8 cellular contexts compared by ENCODE assay signal in genomic region chr3:69739204-69740102, GRCh38. TPM values are rescaled to one million over a fixed set of nuclear protein-coding genes. Genes with fewer than 3 reads are reported as not detected.
DNase-seq lines count a peak whose midpoint lies in the region; ATAC-seq and TF ChIP-seq lines count a peak whose summit lies in the region.

Gene MITF (plus strand): TSS chr3:69739464. CDS start chr3:69739598, 134 bp downstream.

- H3K36me3 Mint-ChIP-seq in activated T-cell treated with anti-CD3 and anti-CD28 coated beads, Interleukin-2, amount 50 U/mL, for 72 hours (ENCODE audit: insufficient read depth in 2 of 2) = no peaks in the 10 kb centered on the region
- H3K36me3 Mint-ChIP-seq in neural crest cell (ENCODE audit: low read depth) = no peaks in the 10 kb centered on the region

- peaks cover 68% of the 10 kb centered on the region for H3K27me3 Mint-ChIP-seq in activated T-cell treated with anti-CD3 and anti-CD28 coated beads, Interleukin-2, amount 50 U/mL, for 72 hours (ENCODE audit: low read depth)
- peaks cover 93% of the 10 kb centered on the region for H3K27me3 Mint-ChIP-seq in neural crest cell (ENCODE audit: low read depth)

- H3K4me3 Mint-ChIP-seq in activated T-cell treated with anti-CD3 and anti-CD28 coated beads, Interleukin-2, amount 50 U/mL, for 72 hours = peak within 1 kb of the TSS; percentile 60 to 81
- peak within 1 kb of the TSS; percentile 89 for H3K4me3 Mint-ChIP-seq in neural crest cell

- no peak within 1 kb of the TSS for H3K27ac Mint-ChIP-seq in activated T-cell treated with anti-CD3 and anti-CD28 coated beads, Interleukin-2, amount 50 U/mL, for 72 hours
- no peak within 1 kb of the TSS for H3K27ac Mint-ChIP-seq in neural crest cell (ENCODE audit: unreplicated experiment)

- peaks cover 14% of the 10 kb centered on the region for H3K4me1 Mint-ChIP-seq in activated T-cell treated with anti-CD3 and anti-CD28 coated beads, Interleukin-2, amount 50 U/mL, for 72 hours (ENCODE audit: low read depth)
- H3K4me1 Mint-ChIP-seq in neural crest cell = peaks cover 22% of the 10 kb centered on the region

- TF ChIP-seq CTCF in neural crest cell (conservative IDR thresholded peaks at IDR 0.05) = no peak

- DNase-seq in COR-L47 (lab: John Stamatoyannopoulos, UW) (peak; percentile 55), NCI-H510A treated with DMSO at 0.1 percent for 48 hours (lab: John Stamatoyannopoulos, UW) (peak; percentile 79), globus pallidus (ENCODE audit: low spot score) (peak; percentile 97), neural crest cell (ENCODE audit: low read depth, low spot score) (peak; percentile 81), ureter (ENCODE audit: low spot score) (peak; percentile 91)
- DNase-seq in activated T-cell treated with anti-CD3 and anti-CD28 coated beads, Interleukin-2, amount 50 U/mL, for 72 hours = peak; percentile 64 to 72

- no peaks in the 10 kb centered on the region for H3K9me3 Mint-ChIP-seq in activated T-cell treated with anti-CD3 and anti-CD28 coated beads, Interleukin-2, amount 50 U/mL, for 72 hours
- no peaks in the 10 kb centered on the region for H3K9me3 Mint-ChIP-seq in neural crest cell

- ATAC-seq in GM19372 (IDR thresholded peaks at IDR 0.05; ENCODE audit: low read depth, unreplicated experiment) (peak; percentile 99), HG03378 (IDR thresholded peaks at IDR 0.05; ENCODE audit: unreplicated experiment) (peak; percentile 95)
- peak; percentile 92 to 95 for ATAC-seq in activated T-cell treated with anti-CD3 and anti-CD28 coated beads, Interleukin-2, amount 50 U/mL, for 72 hours (replicated peaks in 1 of 2)

RNA-seq across cellular contexts. Expression of gene MITF, which starts in this region (rescaled TPM):
- under 1 TPM; 0.32 to 0.46 TPM for total RNA-seq in activated T-cell treated with anti-CD3 and anti-CD28 coated beads, Interleukin-2, amount 50 U/mL, for 72 hours
- total RNA-seq in neural crest cell (2.0 and 2.7 TPM in 2 replicates), ureter (28.0 TPM)

Comparison
In these comparisons a context has a peak if more than half of its experiments do, and no peak if none do; other contexts are left out.
1. Peak in every context shown above with its lines: DNase-seq and ATAC-seq.
2. Peak in DNase-seq and ATAC-seq in activated T-cell treated with anti-CD3 and anti-CD28 coated beads, Interleukin-2, amount 50 U/mL, for 72 hours; RNA of the gene not detected or under 1 TPM.